1 cellular context compared by ENCODE assay signal in genomic region chr19:41397086-41398041, GRCh38.
TF ChIP-seq lines count a peak whose summit lies in the region.

Gene BCKDHA, plus strand, starts transcription at chr19:41397818. Its CDS starts 10 bp downstream, at chr19:41397828.
Gene EXOSC5, minus strand, starts transcription at chr19:41397359. Its CDS starts 31 bp downstream, at chr19:41397328.

TF ChIP-seq in K562, 482 proteins besides CTCF, POLR2A, EP300 and RAD21 (continued from another document and continues in another):
- TF ChIP-seq ZBTB5 (IDR thresholded peaks at IDR 0.05) (no peak), RCOR1 (IDR thresholded peaks at IDR 0.05; ENCODE audit: borderline replicate concordance in 1 of 2, low read depth in 2 of 2, low read length in 2 of 2) (no peak), ZNF41 (CRISPR knock-in tag; conservative IDR thresholded peaks at IDR 0.05) (peak; percentile 37; the same call in 1 of the 2 replicates), NCOA6 (IDR thresholded peaks at IDR 0.05) (no peak), SLC30A9 (CRISPR knock-in tag; IDR thresholded peaks at IDR 0.05) (no peak), SUPT5H (IDR thresholded peaks at IDR 0.05) (peak; percentile 76), POLR2H (tag; IDR thresholded peaks at IDR 0.05; ENCODE audit: low read depth) (peak; percentile 71; the same call in 1 of the 2 replicates), ATF1 (CRISPR knock-in tag; IDR thresholded peaks at IDR 0.05) (no peak), ATF1 (tag; IDR thresholded peaks at IDR 0.05) (peak; percentile 89), CBX1 (IDR thresholded peaks at IDR 0.05; ENCODE audit: low read depth) (no peak), TSHZ1 (CRISPR knock-in tag; IDR thresholded peaks at IDR 0.05) (no peak), ZFP1 (CRISPR knock-in tag; IDR thresholded peaks at IDR 0.05) (no peak), PKNOX1 (IDR thresholded peaks at IDR 0.05) (peak; percentile 79), CEBPZ (IDR thresholded peaks at IDR 0.05; ENCODE audit: borderline replicate concordance, low read depth, low read length) (no peak), NR0B1 (IDR thresholded peaks at IDR 0.05; ENCODE audit: partially characterized antibody) (no peak), FOXP4 (CRISPR knock-in tag; IDR thresholded peaks at IDR 0.05; ENCODE audit: borderline replicate concordance) (0 out of 2 replicates have a peak, but pooled peaks have one; percentile 45), MCM3 (IDR thresholded peaks at IDR 0.05) (no peak), NUFIP1 (IDR thresholded peaks at IDR 0.05; ENCODE audit: partially characterized antibody) (no peak), RBFOX2 (IDR thresholded peaks at IDR 0.05; ENCODE audit: low read depth, low read length) (peak; percentile 87), RBBP5 (IDR thresholded peaks at IDR 0.05; ENCODE audit: borderline replicate concordance, insufficient read depth, low read length, poor library complexity, severe bottlenecking) (peak; percentile 78), ZNF764 (CRISPR knock-in tag; IDR thresholded peaks at IDR 0.05; ENCODE audit: low read depth) (peak; percentile 52; the same call in 1 of the 2 replicates), PHF8 (IDR thresholded peaks at IDR 0.05; ENCODE audit: borderline replicate concordance, low read length) (peak; percentile 86), ETV6 (IDR thresholded peaks at IDR 0.05; ENCODE audit: borderline replicate concordance in 1 of 2, low read depth in 2 of 2, low read length in 1 of 2) (no peak), ETV6 (CRISPR knock-in tag; IDR thresholded peaks at IDR 0.05; ENCODE audit: borderline replicate concordance) (no peak), ZBTB9 (CRISPR knock-in tag; IDR thresholded peaks at IDR 0.05) (no peak), RBM15 (IDR thresholded peaks at IDR 0.05; ENCODE audit: insufficient read depth, low read length) (no peak), ESRRA (IDR thresholded peaks at IDR 0.05; ENCODE audit: borderline replicate concordance, low read depth) (peak; percentile 57; the same call in 1 of the 2 replicates), POU5F1 (IDR thresholded peaks at IDR 0.05; ENCODE audit: borderline replicate concordance, low read depth, low read length, partially characterized antibody) (peak; percentile 73), HNRNPL (IDR thresholded peaks at IDR 0.05; ENCODE audit: low read depth, low read length) (no peak), THAP12 (CRISPR knock-in tag; IDR thresholded peaks at IDR 0.05) (0 out of 2 replicates have a peak, but pooled peaks have one; percentile 47), NELFE (IDR thresholded peaks at IDR 0.05; ENCODE audit: insufficient read depth, insufficient read length) (no peak), NR2C1 (IDR thresholded peaks at IDR 0.05) (no peak; the same call in 1 of the 2 replicates), NR2C1 (tag; IDR thresholded peaks at IDR 0.05) (0 out of 2 replicates have a peak, but pooled peaks have one; percentile 23), SMC3 (conservative IDR thresholded peaks at IDR 0.05; ENCODE audit: insufficient read depth, low read depth, low read length) (no peak), HMG20A (CRISPR knock-in tag; conservative IDR thresholded peaks at IDR 0.05) (no peak), RBM34 (IDR thresholded peaks at IDR 0.05; ENCODE audit: borderline replicate concordance, insufficient read depth, low read length) (no peak), FOXM1 (IDR thresholded peaks at IDR 0.05; ENCODE audit: low read depth) (peak; percentile 69; the same call in 1 of the 2 replicates), FOXM1 (CRISPR knock-in tag; IDR thresholded peaks at IDR 0.05; ENCODE audit: low read depth) (no peak), MXD1 (CRISPR knock-in tag; IDR thresholded peaks at IDR 0.05; ENCODE audit: borderline replicate concordance, poor library complexity, severe bottlenecking) (peak; percentile 99), E2F6 (IDR thresholded peaks at IDR 0.05; ENCODE audit: borderline replicate concordance in 1 of 2, extremely low read depth in 1 of 2, insufficient read depth in 1 of 2, insufficient read length in 1 of 2, low read depth in 1 of 2, low read length in 1 of 2, poor library complexity in 1 of 2, severe bottlenecking in 1 of 2) (peak; percentile 96), ETS2 (tag; IDR thresholded peaks at IDR 0.05; ENCODE audit: borderline replicate concordance, poor library complexity, severe bottlenecking) (no peak), ZC3H8 (IDR thresholded peaks at IDR 0.05) (no peak), ZNF3 (CRISPR knock-in tag; IDR thresholded peaks at IDR 0.05) (no peak), EP400 (IDR thresholded peaks at IDR 0.05) (peak; percentile 95), CBX3 (IDR thresholded peaks at IDR 0.05; ENCODE audit: borderline replicate concordance in 1 of 2, low read length in 2 of 2) (no peak), SMAD4 (CRISPR knock-in tag; conservative IDR thresholded peaks at IDR 0.05) (peak; percentile 53)
